In genomic region chr2:14706201-14706600, GRCh38 we compare ENCODE assay signal across 7 cellular contexts.
"Had no signal": no experiment of that assay in that cellular context is flagged by ENCODE, and none has a peak within 500 bp of the region (broad histone marks: within the 10 kb centered on the region; RNA-seq: fewer than 3 reads in every experiment).

No MANE protein-coding gene starts in this region.

- H3K9ac ChIP-seq: GM23248 had no signal

- DNase-seq: GM23248, GOT3, H7, KBM-7 had no signal

- H3K27ac ChIP-seq: GM23248, HL-60 had no signal

- H3K9me3 ChIP-seq: HAP-1 had no signal

- H2AFZ ChIP-seq: GM23248 had no signal

- ATAC-seq: HepG2 had no signal

- H3K4me3 ChIP-seq: GM23248, HAP-1 had no signal

- H3K36me3 ChIP-seq: HAP-1 had no signal

- H3K4me1 ChIP-seq: HAP-1 had no signal
